In the genomic region with DNA sequence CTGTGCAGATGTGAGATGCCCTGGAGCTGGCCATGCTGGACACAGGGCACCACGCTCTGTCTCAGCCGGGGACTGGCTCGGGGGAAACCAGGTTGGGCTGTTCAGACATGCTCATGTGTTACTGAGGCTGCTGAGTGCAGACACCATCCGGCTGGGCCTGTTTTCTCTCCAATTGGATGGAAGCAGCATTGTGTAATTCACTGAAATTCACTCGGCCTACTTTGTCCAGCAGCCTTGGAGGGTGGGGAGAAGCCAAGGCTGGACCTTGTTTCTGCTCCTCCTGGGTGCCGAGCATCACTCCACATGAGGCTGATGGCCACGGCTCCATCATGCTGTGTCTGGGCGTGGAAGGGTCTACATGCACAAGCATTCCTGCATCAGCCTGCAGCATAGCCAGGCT, we compare ENCODE assay signal across 33 cellular contexts.
DNase-seq lines count a peak whose midpoint lies in the region; ATAC-seq, FAIRE-seq and TF ChIP-seq lines count a peak whose summit lies in the region.
"Had no signal": no experiment of that assay in that cellular context is flagged by ENCODE, and none has a peak within 500 bp of the region (broad histone marks: within the 10 kb centered on the region; RNA-seq: fewer than 3 reads in every experiment).

No MANE protein-coding gene starts in this region.

- no peak overlapping the region for H3K18ac ChIP-seq in H1 (ENCODE audit: extremely low read depth, low read length)

- H3K9ac ChIP-seq in SK-N-SH, result no peak overlapping the region
- H3K9ac ChIP-seq in H1 (replicated peaks in 1 of 4; ENCODE audit: extremely low read depth in 1 of 4, low read depth in 3 of 4, low read length in 3 of 4), result no peak overlapping the region
- H3K9ac ChIP-seq: GM23248 had no signal

- H3K79me2 ChIP-seq in SK-N-SH (ENCODE audit: insufficient read depth), result no peaks in the 10 kb centered on the region
- no peaks in the 10 kb centered on the region for H3K79me2 ChIP-seq in H1 (ENCODE audit: control insufficient read depth in 1 of 2, insufficient read depth in 2 of 2, low read length in 2 of 2)

- H3K4me3 ChIP-seq in SK-N-SH (ENCODE audit: low read depth in 2 of 2, low read length in 1 of 2) (no peak overlapping the region), H1 (ENCODE audit: extremely low read depth in 1 of 4, insufficient read depth in 2 of 4, low read depth in 3 of 4, low read length in 4 of 4) (no peak overlapping the region), right cardiac atrium (ENCODE audit: low read length) (no peak overlapping the region)
- H3K4me3 ChIP-seq: colonic mucosa, GM23248, Peyer's patch, SJCRH30 had no signal

- no peaks in the 10 kb centered on the region for H3K36me3 ChIP-seq in SK-N-SH (replicated peaks in 1 of 2; ENCODE audit: control insufficient read depth in 1 of 2, insufficient read depth in 2 of 2, low read length in 1 of 2)
- H3K36me3 ChIP-seq in H1 (ENCODE audit: control insufficient read depth in 2 of 4, insufficient read depth in 4 of 4, low read length in 3 of 4), result no peaks in the 10 kb centered on the region
- H3K36me3 ChIP-seq: colonic mucosa, Peyer's patch, SJCRH30 had no signal

- H4K5ac ChIP-seq in H1 (ENCODE audit: insufficient read length, low read depth, low read length), result no peak overlapping the region

- H2BK12ac ChIP-seq in H1 (ENCODE audit: low read depth, low read length), result peak overlapping the region; percentile 11; the same call in 1 of the 2 replicates

- H3K9me3 ChIP-seq in SK-N-SH (no peaks in the 10 kb centered on the region), H1 (ENCODE audit: insufficient read depth in 2 of 2, low read depth in 1 of 2, low read length in 1 of 2) (no peaks in the 10 kb centered on the region), right cardiac atrium (ENCODE audit: control insufficient read depth, low read length) (no peaks in the 10 kb centered on the region)
- H3K9me3 ChIP-seq: colonic mucosa, Peyer's patch, SJCRH30 had no signal

- TF ChIP-seq CTCF in SK-N-SH (IDR thresholded peaks at IDR 0.05) (no peak), H1 (IDR thresholded peaks at IDR 0.05; ENCODE audit: control extremely low read depth in 1 of 3, insufficient read depth in 1 of 3, low read depth in 1 of 3, low read length in 3 of 3) (no peak)

- TF ChIP-seq EP300 in SK-N-SH (IDR thresholded peaks at IDR 0.05; ENCODE audit: borderline replicate concordance in 1 of 2, low read depth in 1 of 2, low read length in 1 of 2), result no peak
- TF ChIP-seq EP300 in H1 (IDR thresholded peaks at IDR 0.05; ENCODE audit: borderline replicate concordance in 1 of 2, low read depth in 2 of 2, low read length in 2 of 2), result no peak

- POLR2A ChIA-PET in SK-N-SH (lab: Yijun Ruan, JAX) (no interaction called here), H1 (lab: Charles Lee; ENCODE audit: partially characterized antibody) (no interaction called here)

- H3F3A ChIP-seq in SK-N-SH (replicated peaks; ENCODE audit: insufficient read depth), result no peaks in the 10 kb centered on the region

- no peak overlapping the region for H3K4ac ChIP-seq in H1 (replicated peaks; ENCODE audit: insufficient read length, low read depth, low read length)

- WGBS in SK-N-SH (ENCODE audit: low lambda C conversion rate), result 28% methylated on average over 5 of the region's 8 CpGs
- 92% methylated on average over 7 of the region's 8 CpGs; no CpG with 5 or more reads in 1 of the 2 experiments for WGBS in H1 (ENCODE audit: extremely low coverage in 1 of 2, insufficient coverage in 1 of 2, insufficient read length in 1 of 2, insufficient replicate concordance in 2 of 2, low coverage in 1 of 2, low lambda C conversion rate in 2 of 2, missing lambda C conversion rate in 1 of 2), 2 experiments
- 55% methylated on average over 8 of the region's 8 CpGs for WGBS in right cardiac atrium

- no peak overlapping the region for H3K14ac ChIP-seq in H1 (ENCODE audit: insufficient read length)

- H3K4me3 Mint-ChIP-seq in activated T-cell treated with anti-CD3 and anti-CD28 coated beads, Interleukin-2, amount 50 U/mL, for 24 hours, result no peak overlapping the region
- H3K4me3 Mint-ChIP-seq: activated CD4-positive, alpha-beta T cell treated with anti-CD3 and anti-CD28 coated beads, Interleukin-2, amount 10 ng/mL, durations not matched to agents 24 days and 14 days; activated naive CD8-positive, alpha-beta T cell; CD4-positive, alpha-beta T cell; HFFc6; naive thymus-derived CD8-positive, alpha-beta T cell; stimulated activated effector memory CD8-positive, alpha-beta T cell treated with anti-CD3 and anti-CD28 coated beads, Interleukin-12 subunit alpha, Interleukin-12 subunit beta, amount 100 ng/mL, for 72 hours; type B pancreatic cell; WTC11 had no signal

- no peaks in the 10 kb centered on the region for H3K4me1 Mint-ChIP-seq in activated T-cell treated with anti-CD3 and anti-CD28 coated beads, Interleukin-2, amount 50 U/mL, for 24 hours (ENCODE audit: low read depth)
- H3K4me1 Mint-ChIP-seq: activated CD4-positive, alpha-beta T cell treated with anti-CD3 and anti-CD28 coated beads, Interleukin-2, amount 10 ng/mL, durations not matched to agents 24 days and 14 days; naive thymus-derived CD8-positive, alpha-beta T cell; stimulated activated effector memory CD8-positive, alpha-beta T cell treated with anti-CD3 and anti-CD28 coated beads, Interleukin-12 subunit alpha, Interleukin-12 subunit beta, amount 100 ng/mL, for 72 hours had no signal

- H3K4me1 ChIP-seq in SK-N-SH (ENCODE audit: control insufficient read depth in 1 of 2, insufficient read depth in 2 of 2, low read depth in 1 of 2, low read length in 1 of 2) (peaks cover 0 to 14% of the 10 kb centered on the region in 2 experiments; a peak in 1 of 4 replicates), H1 (replicated peaks in 1 of 4; ENCODE audit: control insufficient read depth in 3 of 4, insufficient read depth in 4 of 4, low read length in 3 of 4) (peaks cover 0 to 11% (median 5%) of the 10 kb centered on the region in 4 experiments; a peak in 3 of 7 replicates), right cardiac atrium (ENCODE audit: control insufficient read depth, insufficient read depth, low read length) (no peaks in the 10 kb centered on the region)
- H3K4me1 ChIP-seq: colonic mucosa, Peyer's patch had no signal

- H2BK120ac ChIP-seq in H1 (replicated peaks; ENCODE audit: low read depth, low read length), result no peak overlapping the region

- H3K36me3 Mint-ChIP-seq in activated T-cell treated with anti-CD3 and anti-CD28 coated beads, Interleukin-2, amount 50 U/mL, for 24 hours (ENCODE audit: low read depth), result no peaks in the 10 kb centered on the region
- H3K36me3 Mint-ChIP-seq: activated naive CD8-positive, alpha-beta T cell; naive thymus-derived CD8-positive, alpha-beta T cell; stimulated activated effector memory CD8-positive, alpha-beta T cell treated with anti-CD3 and anti-CD28 coated beads, Interleukin-12 subunit alpha, Interleukin-12 subunit beta, amount 100 ng/mL, for 72 hours; type B pancreatic cell; WTC11 had no signal

- DNase-seq in SK-N-SH, result peak; percentile 25
- DNase-seq in H1 (ENCODE audit: low read depth in 1 of 2, low spot score in 2 of 2), result no peak
- DNase-seq in right cardiac atrium, result peak in 2 of 3 donors; percentile 46 to 65
- no peak for DNase-seq in CD1c-positive myeloid dendritic cell (ENCODE audit: extremely low spot score)
- DNase-seq in GOT3 (lab: John Stamatoyannopoulos, UW), result no peak
- no peak for DNase-seq in NCI-H82 (lab: John Stamatoyannopoulos, UW)
- no peak for DNase-seq in activated T-cell treated with anti-CD3 and anti-CD28 coated beads, Interleukin-2, amount 50 U/mL, for 24 hours
- DNase-seq: activated CD4-positive, alpha-beta T cell treated with anti-CD3 and anti-CD28 coated beads, Interleukin-2, amount 10 ng/mL, durations not matched to agents 24 days and 14 days; activated CD8-positive, alpha-beta memory T cell treated with anti-CD3 and anti-CD28 coated beads for 24 hours; activated effector memory CD4-positive, alpha-beta T cell treated with anti-CD3 and anti-CD28 coated beads, Interleukin-2, amount 50 U/mL, for 16 hours; anterior cingulate cortex; CD4-positive, alpha-beta T cell; colonic mucosa; effector CD4-positive, alpha-beta T cell; EL; glutamatergic neuron; GM23248; HFFc6; islet precursor cell; KBM-7; naive thymus-derived CD8-positive, alpha-beta T cell; NCI-H2029; NCI-H226; occipital lobe; Peyer's patch; SJCRH30 had no signal

- H3K4me2 ChIP-seq in SK-N-SH (no peak overlapping the region), H1 (ENCODE audit: insufficient read depth in 1 of 2, low read depth in 2 of 2, low read length in 2 of 2) (no peak overlapping the region)

- no peak overlapping the region for H3K27ac Mint-ChIP-seq in activated T-cell treated with anti-CD3 and anti-CD28 coated beads, Interleukin-2, amount 50 U/mL, for 24 hours
- H3K27ac Mint-ChIP-seq: activated CD4-positive, alpha-beta T cell treated with anti-CD3 and anti-CD28 coated beads, Interleukin-2, amount 10 ng/mL, durations not matched to agents 24 days and 14 days; activated naive CD8-positive, alpha-beta T cell; CD4-positive, alpha-beta T cell; HFFc6; naive thymus-derived CD8-positive, alpha-beta T cell; stimulated activated effector memory CD8-positive, alpha-beta T cell treated with anti-CD3 and anti-CD28 coated beads, Interleukin-12 subunit alpha, Interleukin-12 subunit beta, amount 100 ng/mL, for 72 hours; type B pancreatic cell; WTC11 had no signal

- H2BK5ac ChIP-seq in H1 (ENCODE audit: low read depth, low read length), result peak overlapping the region; percentile 29; the same call in 1 of the 2 replicates

- H3K9me2 ChIP-seq in SK-N-SH, result no peaks in the 10 kb centered on the region

- TF ChIP-seq RAD21 in SK-N-SH (IDR thresholded peaks at IDR 0.05; ENCODE audit: low read length) (no peak), H1 (IDR thresholded peaks at IDR 0.05 in 1 of 2, conservative IDR thresholded peaks at IDR 0.05 in 1 of 2; ENCODE audit: low read depth in 2 of 2, low read length in 2 of 2) (no peak)

- no peak overlapping the region for H4K8ac ChIP-seq in H1 (ENCODE audit: extremely low read depth, insufficient read depth, low read length)

- no peaks in the 10 kb centered on the region for H3K9me3 Mint-ChIP-seq in activated T-cell treated with anti-CD3 and anti-CD28 coated beads, Interleukin-2, amount 50 U/mL, for 24 hours
- H3K9me3 Mint-ChIP-seq: activated CD4-positive, alpha-beta T cell treated with anti-CD3 and anti-CD28 coated beads, Interleukin-2, amount 10 ng/mL, durations not matched to agents 24 days and 14 days; CD4-positive, alpha-beta T cell; naive thymus-derived CD8-positive, alpha-beta T cell; stimulated activated effector memory CD8-positive, alpha-beta T cell treated with anti-CD3 and anti-CD28 coated beads, Interleukin-12 subunit alpha, Interleukin-12 subunit beta, amount 100 ng/mL, for 72 hours; type B pancreatic cell had no signal

- H2AFZ ChIP-seq in SK-N-SH (ENCODE audit: low read depth) (no peak overlapping the region), H1 (ENCODE audit: low read length) (no peak overlapping the region)
- H2AFZ ChIP-seq: GM23248 had no signal

- no peak overlapping the region; the same call in 1 of the 2 replicates for H2BK20ac ChIP-seq in H1 (ENCODE audit: low read length)

- peaks cover 14% of the 10 kb centered on the region for H3K27me3 Mint-ChIP-seq in activated T-cell treated with anti-CD3 and anti-CD28 coated beads, Interleukin-2, amount 50 U/mL, for 24 hours

- H3K23me2 ChIP-seq in H1 (ENCODE audit: low read depth, low read length), result no peaks in the 10 kb centered on the region

- ATAC-seq in SK-N-SH treated with all-trans-retinoic acid at 6 μM for 48 hours, result no peak
- peak in 1 of 2 donors; percentile 61 for ATAC-seq in right cardiac atrium
- ATAC-seq: naive thymus-derived CD8-positive, alpha-beta T cell; stimulated activated effector memory CD8-positive, alpha-beta T cell treated with anti-CD3 and anti-CD28 coated beads, Interleukin-12 subunit alpha, Interleukin-12 subunit beta, amount 100 ng/mL, for 72 hours; WTC11 had no signal

- H4K91ac ChIP-seq in H1 (replicated peaks; ENCODE audit: insufficient read length, low read length), result no peak overlapping the region

- peak overlapping the region in 1 of 2 experiments; percentile 64; a peak in 1 of 4 replicates for H3K27ac ChIP-seq in SK-N-SH (ENCODE audit: low read depth in 2 of 2, low read length in 1 of 2)
- no peak overlapping the region for H3K27ac ChIP-seq in H1 (ENCODE audit: low read depth, low read length)
- no peak overlapping the region for H3K27ac ChIP-seq in right cardiac atrium (ENCODE audit: low read length)
- H3K27ac ChIP-seq: colonic mucosa, GM23248, Peyer's patch, SJCRH30 had no signal

- H3K56ac ChIP-seq in H1 (replicated peaks; ENCODE audit: insufficient read length, low read depth, low read length), result no peak overlapping the region

- H2BK15ac ChIP-seq in H1 (ENCODE audit: low read length), result 0 out of 2 replicates have a peak overlapping the region, but pooled peaks have one; percentile 14

- CTCF ChIA-PET in SK-N-SH (lab: Yijun Ruan, JAX), result interaction anchor here (0.7 to 2.9 kb wide), 3 partner anchors 18 to 191 kb away, joined by 3 to 22 read pairs (median 3); no protein-coding TSS in a partner anchor
- CTCF ChIA-PET in H1 (lab: Charles Lee; ENCODE audit: partially characterized antibody), result interaction anchor here (1.1 to 2.2 kb wide), 4 partner anchors 9 to 428 kb away, joined by 4 to 8 read pairs (median 6); no protein-coding TSS in a partner anchor

- no peak overlapping the region for H3K23ac ChIP-seq in H1 (ENCODE audit: insufficient read length)

- intact Hi-C loops in right cardiac atrium (cut with DNase I), result loop anchor here in 2 of 4 donors (10.0 kb wide), 1 partner anchor 135 kb away; the partner anchor contains the start of gene SMOC1 (in 2 of the 2)

- no peak for FAIRE-seq in H1 (lab: Jason Lieb, UNC)
- FAIRE-seq: A204.1, GM18507 had no signal

- H4K20me1 ChIP-seq in SK-N-SH (ENCODE audit: insufficient read depth) (no peaks in the 10 kb centered on the region), H1 (replicated peaks in 1 of 2; ENCODE audit: control insufficient read depth in 1 of 2, insufficient read depth in 2 of 2, low read length in 2 of 2) (no peaks in the 10 kb centered on the region)

- H3K79me1 ChIP-seq in H1 (ENCODE audit: low read depth, low read length), result no peaks in the 10 kb centered on the region

- H3K27me3 ChIP-seq in SK-N-SH (ENCODE audit: insufficient read depth), result no peaks in the 10 kb centered on the region
- H3K27me3 ChIP-seq in H1 (replicated peaks in 1 of 4; ENCODE audit: control insufficient read depth in 3 of 4, extremely low read depth in 1 of 4, insufficient read depth in 3 of 4, low read length in 3 of 4), result no peaks in the 10 kb centered on the region
- no peaks in the 10 kb centered on the region for H3K27me3 ChIP-seq in right cardiac atrium (ENCODE audit: control insufficient read depth, insufficient read depth)
- H3K27me3 ChIP-seq: colonic mucosa, Peyer's patch, SJCRH30 had no signal

- TF ChIP-seq POLR2A in H1 (IDR thresholded peaks at IDR 0.05; ENCODE audit: control extremely low read depth in 1 of 2, low read depth in 2 of 2, low read length in 2 of 2), result no peak

- no peak overlapping the region for H2AK5ac ChIP-seq in H1 (ENCODE audit: low read depth, low read length)

Comparison
In these comparisons a context has a peak if more than half of its experiments do, and no peak if none do; other contexts are left out.
1. DNase-seq: peak in SK-N-SH (single experiment) and right cardiac atrium (2 of 3); none in H1 (0 of 2), CD1c-positive myeloid dendritic cell (single experiment), GOT3 (single experiment), NCI-H82 (single experiment) and activated T-cell treated with anti-CD3 and anti-CD28 coated beads, Interleukin-2, amount 50 U/mL, for 24 hours (single experiment).